In the genomic region with DNA sequence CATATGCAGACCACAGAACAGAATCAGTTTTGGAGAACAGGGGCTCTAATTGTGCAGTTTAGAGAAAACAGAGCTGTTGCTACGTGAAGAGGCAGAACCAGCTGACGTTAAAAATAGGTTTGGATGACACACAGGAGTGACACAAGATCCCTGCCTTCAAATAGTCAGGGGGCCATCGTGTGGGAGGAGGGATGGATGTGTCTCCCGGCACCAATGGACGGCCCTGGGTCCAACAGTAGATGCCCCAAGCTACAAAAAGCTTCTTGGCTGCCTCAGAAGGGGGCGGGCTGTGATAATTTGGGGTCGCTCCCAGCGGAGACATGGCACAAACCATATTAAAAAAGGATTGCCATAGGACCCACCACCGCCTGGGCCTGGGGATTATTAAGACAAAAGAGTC, we compare ENCODE assay signal across 1 cellular context.
TF ChIP-seq lines count a peak whose summit lies in the region.

No MANE protein-coding gene starts in this region.

TF ChIP-seq in GM23338, 12 proteins besides CTCF, POLR2A, EP300 and RAD21 (continued from another document):
- TF ChIP-seq, protein P1, sequence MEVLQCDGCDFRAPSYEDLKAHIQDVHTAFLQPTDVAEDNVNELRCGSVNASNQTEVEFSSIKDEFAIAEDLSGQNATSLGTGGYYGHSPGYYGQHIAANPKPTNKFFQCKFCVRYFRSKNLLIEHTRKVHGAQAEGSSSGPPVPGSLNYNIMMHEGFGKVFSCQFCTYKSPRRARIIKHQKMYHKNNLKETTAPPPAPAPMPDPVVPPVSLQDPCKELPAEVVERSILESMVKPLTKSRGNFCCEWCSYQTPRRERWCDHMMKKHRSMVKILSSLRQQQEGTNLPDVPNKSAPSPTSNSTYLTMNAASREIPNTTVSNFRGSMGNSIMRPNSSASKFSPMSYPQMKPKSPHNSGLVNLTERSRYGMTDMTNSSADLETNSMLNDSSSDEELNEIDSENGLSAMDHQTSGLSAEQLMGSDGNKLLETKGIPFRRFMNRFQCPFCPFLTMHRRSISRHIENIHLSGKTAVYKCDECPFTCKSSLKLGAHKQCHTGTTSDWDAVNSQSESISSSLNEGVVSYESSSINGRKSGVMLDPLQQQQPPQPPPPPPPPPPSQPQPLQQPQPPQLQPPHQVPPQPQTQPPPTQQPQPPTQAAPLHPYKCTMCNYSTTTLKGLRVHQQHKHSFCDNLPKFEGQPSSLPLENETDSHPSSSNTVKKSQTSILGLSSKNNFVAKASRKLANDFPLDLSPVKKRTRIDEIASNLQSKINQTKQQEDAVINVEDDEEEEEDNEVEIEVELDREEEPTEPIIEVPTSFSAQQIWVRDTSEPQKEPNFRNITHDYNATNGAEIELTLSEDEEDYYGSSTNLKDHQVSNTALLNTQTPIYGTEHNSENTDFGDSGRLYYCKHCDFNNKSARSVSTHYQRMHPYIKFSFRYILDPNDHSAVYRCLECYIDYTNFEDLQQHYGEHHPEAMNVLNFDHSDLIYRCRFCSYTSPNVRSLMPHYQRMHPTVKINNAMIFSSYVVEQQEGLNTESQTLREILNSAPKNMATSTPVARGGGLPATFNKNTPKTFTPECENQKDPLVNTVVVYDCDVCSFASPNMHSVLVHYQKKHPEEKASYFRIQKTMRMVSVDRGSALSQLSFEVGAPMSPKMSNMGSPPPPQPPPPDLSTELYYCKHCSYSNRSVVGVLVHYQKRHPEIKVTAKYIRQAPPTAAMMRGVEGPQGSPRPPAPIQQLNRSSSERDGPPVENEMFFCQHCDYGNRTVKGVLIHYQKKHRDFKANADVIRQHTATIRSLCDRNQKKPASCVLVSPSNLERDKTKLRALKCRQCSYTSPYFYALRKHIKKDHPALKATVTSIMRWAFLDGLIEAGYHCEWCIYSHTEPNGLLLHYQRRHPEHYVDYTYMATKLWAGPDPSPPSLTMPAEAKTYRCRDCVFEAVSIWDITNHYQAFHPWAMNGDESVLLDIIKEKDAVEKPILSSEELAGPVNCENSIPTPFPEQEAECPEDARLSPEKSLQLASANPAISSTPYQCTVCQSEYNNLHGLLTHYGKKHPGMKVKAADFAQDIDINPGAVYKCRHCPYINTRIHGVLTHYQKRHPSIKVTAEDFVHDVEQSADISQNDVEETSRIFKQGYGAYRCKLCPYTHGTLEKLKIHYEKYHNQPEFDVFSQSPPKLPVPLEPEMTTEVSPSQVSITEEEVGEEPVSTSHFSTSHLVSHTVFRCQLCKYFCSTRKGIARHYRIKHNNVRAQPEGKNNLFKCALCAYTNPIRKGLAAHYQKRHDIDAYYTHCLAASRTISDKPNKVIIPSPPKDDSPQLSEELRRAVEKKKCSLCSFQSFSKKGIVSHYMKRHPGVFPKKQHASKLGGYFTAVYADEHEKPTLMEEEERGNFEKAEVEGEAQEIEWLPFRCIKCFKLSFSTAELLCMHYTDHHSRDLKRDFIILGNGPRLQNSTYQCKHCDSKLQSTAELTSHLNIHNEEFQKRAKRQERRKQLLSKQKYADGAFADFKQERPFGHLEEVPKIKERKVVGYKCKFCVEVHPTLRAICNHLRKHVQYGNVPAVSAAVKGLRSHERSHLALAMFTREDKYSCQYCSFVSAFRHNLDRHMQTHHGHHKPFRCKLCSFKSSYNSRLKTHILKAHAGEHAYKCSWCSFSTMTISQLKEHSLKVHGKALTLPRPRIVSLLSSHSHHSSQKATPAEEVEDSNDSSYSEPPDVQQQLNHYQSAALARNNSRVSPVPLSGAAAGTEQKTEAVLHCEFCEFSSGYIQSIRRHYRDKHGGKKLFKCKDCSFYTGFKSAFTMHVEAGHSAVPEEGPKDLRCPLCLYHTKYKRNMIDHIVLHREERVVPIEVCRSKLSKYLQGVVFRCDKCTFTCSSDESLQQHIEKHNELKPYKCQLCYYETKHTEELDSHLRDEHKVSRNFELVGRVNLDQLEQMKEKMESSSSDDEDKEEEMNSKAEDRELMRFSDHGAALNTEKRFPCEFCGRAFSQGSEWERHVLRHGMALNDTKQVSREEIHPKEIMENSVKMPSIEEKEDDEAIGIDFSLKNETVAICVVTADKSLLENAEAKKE (CRISPR knock-in tag; IDR thresholded peaks at IDR 0.05) = no peak
- TF ChIP-seq, protein P2, sequence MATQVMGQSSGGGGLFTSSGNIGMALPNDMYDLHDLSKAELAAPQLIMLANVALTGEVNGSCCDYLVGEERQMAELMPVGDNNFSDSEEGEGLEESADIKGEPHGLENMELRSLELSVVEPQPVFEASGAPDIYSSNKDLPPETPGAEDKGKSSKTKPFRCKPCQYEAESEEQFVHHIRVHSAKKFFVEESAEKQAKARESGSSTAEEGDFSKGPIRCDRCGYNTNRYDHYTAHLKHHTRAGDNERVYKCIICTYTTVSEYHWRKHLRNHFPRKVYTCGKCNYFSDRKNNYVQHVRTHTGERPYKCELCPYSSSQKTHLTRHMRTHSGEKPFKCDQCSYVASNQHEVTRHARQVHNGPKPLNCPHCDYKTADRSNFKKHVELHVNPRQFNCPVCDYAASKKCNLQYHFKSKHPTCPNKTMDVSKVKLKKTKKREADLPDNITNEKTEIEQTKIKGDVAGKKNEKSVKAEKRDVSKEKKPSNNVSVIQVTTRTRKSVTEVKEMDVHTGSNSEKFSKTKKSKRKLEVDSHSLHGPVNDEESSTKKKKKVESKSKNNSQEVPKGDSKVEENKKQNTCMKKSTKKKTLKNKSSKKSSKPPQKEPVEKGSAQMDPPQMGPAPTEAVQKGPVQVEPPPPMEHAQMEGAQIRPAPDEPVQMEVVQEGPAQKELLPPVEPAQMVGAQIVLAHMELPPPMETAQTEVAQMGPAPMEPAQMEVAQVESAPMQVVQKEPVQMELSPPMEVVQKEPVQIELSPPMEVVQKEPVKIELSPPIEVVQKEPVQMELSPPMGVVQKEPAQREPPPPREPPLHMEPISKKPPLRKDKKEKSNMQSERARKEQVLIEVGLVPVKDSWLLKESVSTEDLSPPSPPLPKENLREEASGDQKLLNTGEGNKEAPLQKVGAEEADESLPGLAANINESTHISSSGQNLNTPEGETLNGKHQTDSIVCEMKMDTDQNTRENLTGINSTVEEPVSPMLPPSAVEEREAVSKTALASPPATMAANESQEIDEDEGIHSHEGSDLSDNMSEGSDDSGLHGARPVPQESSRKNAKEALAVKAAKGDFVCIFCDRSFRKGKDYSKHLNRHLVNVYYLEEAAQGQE (IDR thresholded peaks at IDR 0.05; ENCODE audit: unreplicated experiment) = no peak
